Comparison of ENCODE assay signal across 31 cellular contexts in the genomic region with DNA sequence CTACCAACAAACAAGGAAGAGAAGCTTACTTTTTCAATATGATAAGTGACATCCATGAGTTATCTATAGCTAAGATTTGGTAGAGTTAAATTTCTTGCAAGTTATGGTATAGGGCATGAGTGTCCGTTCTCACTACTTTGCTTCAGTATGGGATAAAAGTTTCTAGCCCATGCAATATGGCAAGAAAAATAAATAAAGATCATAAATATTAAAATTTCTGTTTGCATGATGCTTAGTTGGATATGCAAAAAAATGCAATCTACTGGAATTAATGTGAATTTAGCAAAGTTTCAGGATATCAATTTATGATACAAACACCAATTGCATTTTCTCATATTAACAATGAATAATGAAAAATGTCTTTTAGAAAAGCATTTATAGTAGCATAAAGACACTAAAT.
DNase-seq lines count a peak whose midpoint lies in the region; ATAC-seq, FAIRE-seq and TF ChIP-seq lines count a peak whose summit lies in the region.
"Had no signal": no experiment of that assay in that cellular context is flagged by ENCODE, and none has a peak within 500 bp of the region (broad histone marks: within the 10 kb centered on the region; RNA-seq: fewer than 3 reads in every experiment).

No MANE protein-coding gene starts in this region.

- no peak for TF ChIP-seq POLR2A in K562 (conservative IDR thresholded peaks at IDR 0.05)

- ATAC-seq in K562 (no peak), PC-3 (no peak)
- ATAC-seq: A549; CD8-positive, alpha-beta T cell had no signal

- POLR2A ChIA-PET in HEK293 (lab: Yijun Ruan, JAX) (no interaction called here), K562 (lab: Yijun Ruan, JAX) (no interaction called here), PC-3 (lab: Charles Lee; ENCODE audit: unreplicated experiment) (no interaction called here)

- H2AFZ ChIP-seq in K562 (ENCODE audit: low read depth, low read length) (no peak overlapping the region), PC-3 (ENCODE audit: low read length) (no peak overlapping the region)

- CTCF ChIA-PET in HEK293 (lab: Yijun Ruan, JAX) (no interaction called here), K562 (lab: Yijun Ruan, JAX; ENCODE audit: low intra/inter-chr PET ratio) (no interaction called here), PC-3 (lab: Charles Lee) (no interaction called here)

- H3K27ac ChIP-seq in HEK293 (ENCODE audit: extremely low read depth, low read depth, low read length): no peak overlapping the region
- H3K27ac ChIP-seq in K562 (ENCODE audit: extremely low read depth, low read depth, low read length): no peak overlapping the region
- no peak overlapping the region for H3K27ac ChIP-seq in PC-3 (ENCODE audit: low read length)
- H3K27ac ChIP-seq: 22Rv1; A549; BLaER1; BLaER1 treated with 17β-estradiol and CSF1 and Interleukin-3, amounts not matched to agents 10 nM and 100 nM; C4-2B had no signal

- no peaks in the 10 kb centered on the region for H3K4me1 ChIP-seq in HEK293 (ENCODE audit: control insufficient read depth, insufficient read depth, low read length)
- no peaks in the 10 kb centered on the region for H3K4me1 ChIP-seq in K562 (replicated peaks in 1 of 2; ENCODE audit: control insufficient read depth in 2 of 2, insufficient read depth in 2 of 2, low read length in 2 of 2)
- H3K4me1 ChIP-seq in PC-3 (ENCODE audit: insufficient read depth, low read length): no peaks in the 10 kb centered on the region
- H3K4me1 ChIP-seq: A549; BE2C; BLaER1 treated with 17β-estradiol and CSF1 and Interleukin-3, amounts not matched to agents 10 nM and 100 nM; Caco-2 had no signal

- H3K4me2 ChIP-seq in K562 (ENCODE audit: insufficient read depth, low read length) (no peak overlapping the region), PC-3 (ENCODE audit: low read length) (no peak overlapping the region)
- H3K4me2 ChIP-seq: A549; BLaER1; BLaER1 treated with 17β-estradiol and CSF1 and Interleukin-3, amounts not matched to agents 10 nM and 100 nM had no signal

- TF ChIP-seq CTCF in HEK293 (tag by site-specific recombination; IDR thresholded peaks at IDR 0.05) (no peak), K562 (IDR thresholded peaks at IDR 0.05 in 2 of 3, conservative IDR thresholded peaks at IDR 0.05 in 1 of 3; ENCODE audit: insufficient read depth in 2 of 3, low read depth in 1 of 3, low read length in 3 of 3) (no peak), PC-3 (conservative IDR thresholded peaks at IDR 0.05; ENCODE audit: low read depth, low read length) (no peak)

- H3K36me3 ChIP-seq in HEK293 (ENCODE audit: control insufficient read depth in 2 of 2, insufficient read depth in 1 of 2, low read length in 2 of 2) (no peaks in the 10 kb centered on the region), K562 (ENCODE audit: control insufficient read depth, insufficient read depth, low read length) (no peaks in the 10 kb centered on the region), PC-3 (ENCODE audit: low read depth, low read length) (no peaks in the 10 kb centered on the region)
- H3K36me3 ChIP-seq: BE2C; BLaER1; BLaER1 treated with 17β-estradiol and CSF1 and Interleukin-3, amounts not matched to agents 10 nM and 100 nM had no signal

- no peaks in the 10 kb centered on the region for H3K9me3 ChIP-seq in HEK293 (ENCODE audit: control insufficient read depth, insufficient read depth, low read depth, low read length)
- H3K9me3 ChIP-seq in K562 (replicated peaks; ENCODE audit: control insufficient read depth, insufficient read depth, low read depth, low read length): no peaks in the 10 kb centered on the region
- no peaks in the 10 kb centered on the region for H3K9me3 ChIP-seq in PC-3 (ENCODE audit: low read length)
- H3K9me3 ChIP-seq: BE2C had no signal

- 0% methylated on average over 1 of the region's 1 CpG for whole genome bisulfite sequencing in K562 (ENCODE audit: insufficient coverage, low coverage, missing lambda C conversion rate)

- in situ Hi-C loops in K562 (cut with MboI): no loop called here

- H3K9me1 ChIP-seq in K562 (ENCODE audit: control insufficient read depth, insufficient read depth, low read length): no peaks in the 10 kb centered on the region

- no peaks in the 10 kb centered on the region for H3K79me2 ChIP-seq in K562 (ENCODE audit: control insufficient read depth, insufficient read depth, low read length)
- H3K79me2 ChIP-seq in PC-3 (ENCODE audit: low read length): no peaks in the 10 kb centered on the region

- BruUV-seq in K562 (replicated peaks; lab: Mats Ljungman, UMichigan) (no TSS peak), PC-3 (replicated peaks; lab: Mats Ljungman, UMichigan) (no TSS peak)

- FAIRE-seq in K562 (lab: Jason Lieb, UNC): no peak
- FAIRE-seq: A204.1, A549, D721Med had no signal

- TF ChIP-seq EP300 in K562 (IDR thresholded peaks at IDR 0.05; ENCODE audit: low read length): no peak

- H3K9ac ChIP-seq in K562 (ENCODE audit: insufficient read depth in 1 of 2, low read depth in 2 of 2, low read length in 2 of 2) (no peak overlapping the region), PC-3 (ENCODE audit: low read length) (no peak overlapping the region)
- H3K9ac ChIP-seq: BLaER1; BLaER1 treated with 17β-estradiol and CSF1 and Interleukin-3, amounts not matched to agents 10 nM and 100 nM had no signal

- H3K4me3 ChIP-seq in HEK293 (ENCODE audit: low read depth, low read length) (no peak overlapping the region), K562 (no peak overlapping the region), PC-3 (ENCODE audit: low read length) (no peak overlapping the region)
- H3K4me3 ChIP-seq: A549; BLaER1; BLaER1 treated with 17β-estradiol and CSF1 and Interleukin-3, amounts not matched to agents 10 nM and 100 nM had no signal

- H3K27me3 ChIP-seq in K562 (ENCODE audit: control insufficient read depth in 2 of 2, insufficient read depth in 2 of 2, low read length in 2 of 2): peaks cover 0 to 10% of the 10 kb centered on the region in 2 experiments; a peak in 2 of 5 replicates
- H3K27me3 ChIP-seq in PC-3 (ENCODE audit: low read length): no peaks in the 10 kb centered on the region
- H3K27me3 ChIP-seq: BE2C; BLaER1; BLaER1 treated with 17β-estradiol and CSF1 and Interleukin-3, amounts not matched to agents 10 nM and 100 nM had no signal

- TF ChIP-seq RAD21 in K562 (CRISPR knock-in tag; conservative IDR thresholded peaks at IDR 0.05 in 1 of 2, IDR thresholded peaks at IDR 0.05 in 1 of 2): no peak

- intact Hi-C loops in K562 (cut with micrococcal nuclease) (no loop called here), PC-3 (cut with micrococcal nuclease) (no loop called here)

- DNase-seq in K562 (ENCODE audit: extremely low read depth in 1 of 4, low spot score in 3 of 4) (no peak), NCI-H748 treated with DMSO at 0.1 percent for 48 hours (lab: John Stamatoyannopoulos, UW) (no peak), PC-3 (no peak)
- DNase-seq: 8988T; ACHN; AML-193; BE2C; C1 segment of cervical spinal cord; Caco-2; Calu3; CD4-positive, alpha-beta memory T cell; CD4-positive, alpha-beta T cell; CD4-positive, CD25-positive, alpha-beta regulatory T cell; CD8-positive, alpha-beta memory T cell; CD8-positive, alpha-beta T cell; COR-L47; DMS 273 treated with DMSO at 0.1 percent for 48 hours; DMS153; DMS53; DMS79; DMS79 treated with DMSO at 0.1 percent for 48 hours; DND-41; EL had no signal

- H4K20me1 ChIP-seq in K562 (replicated peaks; ENCODE audit: control insufficient read depth, insufficient read depth, low read length): no peaks in the 10 kb centered on the region
- no peaks in the 10 kb centered on the region for H4K20me1 ChIP-seq in PC-3 (ENCODE audit: low read length)
- H4K20me1 ChIP-seq: BLaER1; BLaER1 treated with 17β-estradiol and CSF1 and Interleukin-3, amounts not matched to agents 10 nM and 100 nM had no signal

- no peaks in the 10 kb centered on the region for H3F3A ChIP-seq in PC-3 (ENCODE audit: low read length, unreplicated experiment)

- no peaks in the 10 kb centered on the region for H3K9me2 ChIP-seq in PC-3 (replicated peaks; ENCODE audit: low read length)

TF ChIP-seq in HEK293, 187 proteins besides CTCF, POLR2A, EP300 and RAD21:
- TF ChIP-seq SETDB1 (IDR thresholded peaks at IDR 0.05; ENCODE audit: insufficient read length, low read length) (peak; percentile 94), ZNF658 (tag by site-specific recombination; IDR thresholded peaks at IDR 0.05) (no peak)

TF ChIP-seq in K562, 482 proteins besides CTCF, POLR2A, EP300 and RAD21:
- TF ChIP-seq, protein P1, sequence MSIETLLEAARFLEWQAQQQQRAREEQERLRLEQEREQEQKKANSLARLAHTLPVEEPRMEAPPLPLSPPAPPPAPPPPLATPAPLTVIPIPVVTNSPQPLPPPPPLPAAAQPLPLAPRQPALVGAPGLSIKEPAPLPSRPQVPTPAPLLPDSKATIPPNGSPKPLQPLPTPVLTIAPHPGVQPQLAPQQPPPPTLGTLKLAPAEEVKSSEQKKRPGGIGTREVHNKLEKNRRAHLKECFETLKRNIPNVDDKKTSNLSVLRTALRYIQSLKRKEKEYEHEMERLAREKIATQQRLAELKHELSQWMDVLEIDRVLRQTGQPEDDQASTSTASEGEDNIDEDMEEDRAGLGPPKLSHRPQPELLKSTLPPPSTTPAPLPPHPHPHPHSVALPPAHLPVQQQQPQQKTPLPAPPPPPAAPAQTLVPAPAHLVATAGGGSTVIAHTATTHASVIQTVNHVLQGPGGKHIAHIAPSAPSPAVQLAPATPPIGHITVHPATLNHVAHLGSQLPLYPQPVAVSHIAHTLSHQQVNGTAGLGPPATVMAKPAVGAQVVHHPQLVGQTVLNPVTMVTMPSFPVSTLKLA (conservative IDR thresholded peaks at IDR 0.05): no peak
- peak; percentile 19 for TF ChIP-seq RBM25 (IDR thresholded peaks at IDR 0.05; ENCODE audit: low read depth, low read length, severe bottlenecking)
TF ChIP-seq in K562: peak in this region for 1.
